Comparison of ENCODE assay signal across 21 cellular contexts in genomic region chr21:42631142-42631541, GRCh38. TPM values are rescaled to one million over a fixed set of nuclear protein-coding genes. Genes with fewer than 3 reads are reported as not detected.
DNase-seq lines count a peak whose midpoint lies in the region; ATAC-seq, FAIRE-seq and TF ChIP-seq lines count a peak whose summit lies in the region.
"Had no signal": no experiment of that assay in that cellular context is flagged by ENCODE, and none has a peak within 500 bp of the region (broad histone marks: within the 10 kb centered on the region; RNA-seq: fewer than 3 reads in every experiment).

No MANE protein-coding gene starts in this region.

- H3K4me3 ChIP-seq in kidney (ENCODE audit: low read length in 2 of 2) (no peak overlapping the region), spleen (no peak overlapping the region)

- CTCF ChIA-PET in activated naive CD4-positive, alpha-beta T cell treated with anti-CD3 and anti-CD28 coated beads for 36 hours (lab: Charles Lee), result interaction anchor here (0.6 to 1.6 kb wide), 3 partner anchors 38 to 218 kb away, joined by 3 to 6 read pairs (median 3); no protein-coding TSS in a partner anchor
- CTCF ChIA-PET in T-cell (lab: Charles Lee), result no interaction called here

- no peaks in the 10 kb centered on the region for H3K9me3 Mint-ChIP-seq in activated naive CD4-positive, alpha-beta T cell treated with anti-CD3 and anti-CD28 coated beads for 36 hours
- no peaks in the 10 kb centered on the region for H3K9me3 Mint-ChIP-seq in T-cell
- H3K9me3 Mint-ChIP-seq: H9 had no signal

- 68 to 75% (median 73%) methylated on average over 5 of the region's 5 CpGs for WGBS in spleen, 5 donors

- H3K36me3 ChIP-seq in kidney (ENCODE audit: control insufficient read depth in 1 of 2, insufficient read depth in 2 of 2, low read length in 2 of 2) (no peaks in the 10 kb centered on the region), spleen (no peaks in the 10 kb centered on the region)

- DNase-seq in activated naive CD4-positive, alpha-beta T cell treated with anti-CD3 and anti-CD28 coated beads for 36 hours, result peak; percentile 31
- DNase-seq in activated naive CD4-positive, alpha-beta T cell (lab: John Stamatoyannopoulos, UW), result no peak
- DNase-seq in T-cell, result peak in 6 of 34 experiments; percentile 11 to 43 (median 16)
- peak; percentile 24 for DNase-seq in kidney
- DNase-seq in spleen, result peak; percentile 25
- DNase-seq in NCI-H2227 (lab: John Stamatoyannopoulos, UW; ENCODE audit: unreplicated experiment), result no peak
- DNase-seq in ureter (ENCODE audit: low spot score), result no peak
- no peak for DNase-seq in NCI-H1048 (lab: John Stamatoyannopoulos, UW)
- DNase-seq: 8988T, Caco-2, DMS153, GDM1, H9, KBM-7, NCI-H1105 treated with DMSO at 0.1 percent for 48 hours, NCI-H1694, NCI-H510A, NCI-H748 treated with DMSO at 0.1 percent for 48 hours had no signal

- TF ChIP-seq POLR2A in spleen (IDR thresholded peaks at IDR 0.05), result no peak

- H3K4me1 ChIP-seq in kidney (ENCODE audit: control insufficient read depth in 1 of 2, insufficient read depth in 1 of 2, low read depth in 1 of 2, low read length in 2 of 2), result no peaks in the 10 kb centered on the region
- H3K4me1 ChIP-seq in spleen, result no peaks in the 10 kb centered on the region
- H3K4me1 ChIP-seq: Caco-2 had no signal

- H3K27ac Mint-ChIP-seq in activated naive CD4-positive, alpha-beta T cell treated with anti-CD3 and anti-CD28 coated beads for 36 hours, result no peak overlapping the region
- no peak overlapping the region for H3K27ac Mint-ChIP-seq in T-cell
- H3K27ac Mint-ChIP-seq: B cell, H9 had no signal

- peaks cover 0 to 29% (median 0%) of the 10 kb centered on the region in 7 donors for H3K27me3 ChIP-seq in spleen (replicated peaks in 1 of 7)

- intact Hi-C loops in activated naive CD4-positive, alpha-beta T cell treated with anti-CD3 and anti-CD28 coated beads for 36 hours (cut with micrococcal nuclease), result loop anchor here (5.0 kb wide), 1 partner anchor 39 kb away; no protein-coding TSS in a partner anchor
- intact Hi-C loops in kidney (cut with DNase I) (no loop called here), spleen (cut with DNase I; ENCODE audit: low total_unique reads) (no loop called here)

- no peaks in the 10 kb centered on the region for H3K36me3 Mint-ChIP-seq in activated naive CD4-positive, alpha-beta T cell treated with anti-CD3 and anti-CD28 coated beads for 36 hours (ENCODE audit: low read depth)
- H3K36me3 Mint-ChIP-seq in T-cell, result no peaks in the 10 kb centered on the region

- H3K9ac ChIP-seq in kidney (ENCODE audit: low read length in 2 of 2), result no peak overlapping the region

- H3K27me3 Mint-ChIP-seq in activated naive CD4-positive, alpha-beta T cell treated with anti-CD3 and anti-CD28 coated beads for 36 hours (ENCODE audit: low read depth), result no peaks in the 10 kb centered on the region
- no peaks in the 10 kb centered on the region for H3K27me3 Mint-ChIP-seq in T-cell

- H3K9me3 ChIP-seq in kidney (ENCODE audit: control insufficient read depth in 1 of 2, low read length in 2 of 2) (no peaks in the 10 kb centered on the region), spleen (no peaks in the 10 kb centered on the region)
- H3K9me3 ChIP-seq: Caco-2 had no signal

- TF ChIP-seq CTCF in kidney (IDR thresholded peaks at IDR 0.05; ENCODE audit: borderline replicate concordance, extremely low read depth, insufficient read depth), result no peak
- TF ChIP-seq CTCF in spleen (IDR thresholded peaks at IDR 0.05 in 8 of 11, conservative IDR thresholded peaks at IDR 0.05 in 3 of 11), result no peak

- H3K4me1 Mint-ChIP-seq in activated naive CD4-positive, alpha-beta T cell treated with anti-CD3 and anti-CD28 coated beads for 36 hours (ENCODE audit: low read depth), result peaks cover 3% of the 10 kb centered on the region
- peaks cover 0 to 7% (median 2%) of the 10 kb centered on the region in 3 donors for H3K4me1 Mint-ChIP-seq in T-cell
- H3K4me1 Mint-ChIP-seq: B cell had no signal

- peak; percentile 27 to 95 (median 52) for ATAC-seq in T-cell (replicated peaks in 1 of 4)
- ATAC-seq: HepG2 had no signal

- H3K27ac ChIP-seq in kidney (ENCODE audit: low read depth in 2 of 2, low read length in 2 of 2) (no peak overlapping the region), spleen (no peak overlapping the region)

- POLR2A ChIA-PET in T-cell (lab: Charles Lee), result no interaction called here

- no peak overlapping the region for H3K4me3 Mint-ChIP-seq in activated naive CD4-positive, alpha-beta T cell treated with anti-CD3 and anti-CD28 coated beads for 36 hours
- H3K4me3 Mint-ChIP-seq in T-cell, result no peak overlapping the region
- H3K4me3 Mint-ChIP-seq: B cell, H9 had no signal

- FAIRE-seq in kidney (lab: Jason Lieb, UNC), result no peak
- FAIRE-seq: HepG2 had no signal

RNA-seq across cellular contexts. Expression of gene PDE9A, which starts 22.3 kb away (rescaled TPM):
- 1 to 10 TPM; 6.3 to 7.4 TPM for total RNA-seq in activated naive CD4-positive, alpha-beta T cell treated with anti-CD3 and anti-CD28 coated beads for 36 hours
- total RNA-seq in T-cell (10 to 100 TPM; 11.5 to 18.3 (median 16.1) TPM), kidney (39.0 TPM), spleen (10 to 100 TPM; 15.1 to 45.5 (median 24.9) TPM), ureter (26.1 TPM)
- polyA plus RNA-seq in kidney (ENCODE audit: insufficient read depth, low read depth, low replicate concordance) (30.1 TPM), spleen (10 to 100 TPM in 2 of 3 donors, 1 to 10 TPM in 1; 7.9 to 33.5 (median 18.2) TPM)
- total RNA-seq: RPMI7951 had no signal

Comparison
In these comparisons a context has a peak if more than half of its experiments do, and no peak if none do; other contexts are left out.
1. DNase-seq: peak in activated naive CD4-positive, alpha-beta T cell treated with anti-CD3 and anti-CD28 coated beads for 36 hours (single experiment), kidney (single experiment) and spleen (single experiment); none in activated naive CD4-positive, alpha-beta T cell (0 of 4), NCI-H2227 (single experiment), ureter (single experiment) and NCI-H1048 (single experiment).